36 cellular contexts compared by ENCODE assay signal in the genomic region with DNA sequence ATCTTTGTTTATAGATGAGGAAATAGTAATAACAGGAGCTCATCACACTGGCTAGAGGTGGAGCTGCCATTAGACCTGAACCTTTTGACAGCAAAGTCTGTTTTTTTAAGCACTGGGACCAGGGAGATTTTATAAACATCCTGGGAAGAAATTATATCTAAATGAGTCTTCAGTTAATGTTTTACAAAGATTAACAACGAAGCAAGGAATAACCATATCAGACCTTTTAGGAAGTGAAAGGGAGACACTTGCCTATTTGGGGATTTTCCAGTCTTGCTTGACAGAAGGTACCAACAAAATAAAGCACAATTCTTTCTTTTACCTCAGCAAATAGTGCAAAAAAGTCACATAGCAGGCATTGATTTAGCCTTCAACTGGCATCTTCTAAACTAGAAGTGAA.
"Had no signal": no experiment of that assay in that cellular context is flagged by ENCODE, and none has a peak within 500 bp of the region (broad histone marks: within the 10 kb centered on the region; RNA-seq: fewer than 3 reads in every experiment).

No MANE protein-coding gene starts in this region.

- H3K4me2 ChIP-seq: smooth muscle cell had no signal

- ATAC-seq: activated CD4-positive, CD25-positive, alpha-beta regulatory T cell treated with anti-CD3 and anti-CD28 coated beads, Interleukin-2, amount 50 U/mL, for 24 hours; body of pancreas; gastroesophageal sphincter; heart left ventricle; left lung; lower lobe of right lung; psoas muscle; stimulated activated naive B cell treated with anti-CD40 and anti-IgM and Interleukin-4, amounts not matched to agents 10 μg/mL and 1 μg/mL and 100 μg/mL, for 72 hours; T-helper 17 cell had no signal

- H3K27me3 ChIP-seq: adrenal gland, body of pancreas, colonic mucosa, gastroesophageal sphincter, heart left ventricle, left lung, pancreas, right atrium auricular region, stomach, thyroid gland, upper lobe of left lung had no signal

- H3K4me1 ChIP-seq: adrenal gland, body of pancreas, colonic mucosa, gastroesophageal sphincter, heart left ventricle, left lung, lower lobe of right lung, pancreas, psoas muscle, right atrium auricular region, stomach, thyroid gland, upper lobe of left lung had no signal

- H3K27ac ChIP-seq: adrenal gland, body of pancreas, colonic mucosa, gastroesophageal sphincter, heart left ventricle, left lung, lower lobe of right lung, pancreas, psoas muscle, right atrium auricular region, stomach, thyroid gland, upper lobe of left lung, WERI-Rb-1 had no signal

- DNase-seq: activated CD4-positive, alpha-beta T cell treated with anti-CD3 and anti-CD28 coated beads for 48 hours; activated CD4-positive, alpha-beta T cell treated with anti-CD3 and anti-CD28 coated beads, Interleukin-2, amount 50 U/mL, for 48 hours; activated CD8-positive, alpha-beta memory T cell treated with anti-CD3 and anti-CD28 coated beads for 24 hours; activated effector memory CD4-positive, alpha-beta T cell treated with anti-CD3 and anti-CD28 coated beads, Interleukin-2, amount 50 U/mL, for 16 hours; activated naive CD4-positive, alpha-beta T cell treated with anti-CD3 and anti-CD28 coated beads for 36 hours; activated naive CD8-positive, alpha-beta T cell treated with anti-CD3 and anti-CD28 coated beads for 36 hours; adrenal gland; aorta; body of pancreas; colonic mucosa; effector CD8-positive, alpha-beta T cell; erythroblast; heart left ventricle; hypothalamus; immature natural killer cell; kidney; left lung; lower lobe of right lung; naive B cell; nephron progenitor cell; pancreas; psoas muscle; stimulated activated CD4-positive, alpha-beta T cell treated with anti-CD3 and anti-CD28 coated beads, Interleukin-1b, Interleukin-23, amount 100 ng/mL, for 48 hours; stimulated activated CD4-positive, alpha-beta T cell treated with anti-CD3 and anti-CD28 coated beads, Interleukin-4, amount 100 ng/mL, for 4 hours; stimulated activated CD8-positive, alpha-beta memory T cell treated with anti-CD3 and anti-CD28 coated beads, Interleukin-4, amount 100 ng/mL, for 48 hours; stimulated activated naive B cell treated with anti-CD40 and anti-IgM and Interleukin-4, amounts not matched to agents 10 μg/mL and 1 μg/mL and 100 μg/mL, for 72 hours; stomach; T-helper 17 cell; T1000; thyroid gland; upper lobe of left lung; WERI-Rb-1 had no signal

- H3K36me3 ChIP-seq: adrenal gland, colonic mucosa, gastroesophageal sphincter, heart left ventricle, left lung, lower lobe of right lung, pancreas, right atrium auricular region, stomach, thyroid gland, upper lobe of left lung, WERI-Rb-1 had no signal

- H3K4me3 ChIP-seq: adrenal gland, body of pancreas, colonic mucosa, gastroesophageal sphincter, heart left ventricle, left lung, lower lobe of right lung, pancreas, psoas muscle, right atrium auricular region, smooth muscle cell, stomach, thyroid gland, upper lobe of left lung had no signal

- H3K9me3 ChIP-seq: adrenal gland, body of pancreas, colonic mucosa, gastroesophageal sphincter, heart left ventricle, left lung, lower lobe of right lung, pancreas, psoas muscle, right atrium auricular region, stomach, thyroid gland, upper lobe of left lung had no signal
